ENCODE assay signal across 9 cellular contexts in the genomic region with DNA sequence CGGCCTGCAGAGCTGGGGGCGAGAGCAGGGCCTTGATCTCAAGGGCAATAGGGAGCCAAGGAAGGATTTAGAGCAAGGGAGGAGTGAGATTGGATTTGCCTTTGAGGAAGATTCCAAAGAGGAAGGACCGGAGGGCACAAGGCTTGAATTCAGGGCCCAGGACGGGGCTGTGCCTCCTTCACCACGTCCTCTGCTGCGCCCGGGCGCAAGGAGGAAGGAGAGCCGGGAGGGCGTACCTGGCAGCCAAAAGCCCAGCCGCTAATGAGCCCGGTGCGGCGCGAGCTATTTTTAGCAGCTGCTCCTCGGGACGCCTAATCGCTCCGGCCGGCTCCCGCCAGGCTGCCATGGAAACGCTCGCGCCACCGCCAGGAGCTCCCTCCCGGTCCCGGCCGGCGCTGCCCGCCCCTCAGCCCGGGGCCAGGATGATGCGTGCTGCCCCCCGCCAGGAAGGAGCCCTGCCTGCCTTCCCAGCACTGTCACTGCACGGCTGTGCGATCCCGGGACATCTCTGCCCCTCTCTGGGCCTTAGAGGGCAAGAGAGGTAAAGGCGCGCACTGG. TPM values are rescaled to one million over a fixed set of nuclear protein-coding genes. Genes with fewer than 3 reads are reported as not detected.
DNase-seq lines count a peak whose midpoint lies in the region; ATAC-seq and TF ChIP-seq lines count a peak whose summit lies in the region.
"Had no signal": no experiment of that assay in that cellular context is flagged by ENCODE, and none has a peak within 500 bp of the region (broad histone marks: within the 10 kb centered on the region; RNA-seq: fewer than 3 reads in every experiment).

No MANE protein-coding gene starts in this region.

- H3K9me3 ChIP-seq in GM23248 (ENCODE audit: low read depth) (no peaks in the 10 kb centered on the region), PC-3 (ENCODE audit: low read length) (peaks cover 7% of the 10 kb centered on the region)

- H3K27ac ChIP-seq in GM23248 (no peak overlapping the region), PC-3 (ENCODE audit: low read length) (no peak overlapping the region)

- WGBS in GM23248 (ENCODE audit: low coverage in 1 of 2, low lambda C conversion rate in 2 of 2, missing lambda C conversion rate in 2 of 2), 2 experiments, result 6 to 9% methylated on average over 20 to 38 of the region's 38 CpGs

- no peaks in the 10 kb centered on the region for H3K79me2 ChIP-seq in GM23248 (ENCODE audit: insufficient read depth)
- H3K79me2 ChIP-seq in PC-3 (ENCODE audit: low read length), result no peaks in the 10 kb centered on the region

- H3K36me3 ChIP-seq in GM23248 (ENCODE audit: low read depth) (no peaks in the 10 kb centered on the region), PC-3 (ENCODE audit: low read depth, low read length) (0 out of 2 replicates have a peak, but pooled peaks cover 2% of the 10 kb centered on the region)

- intact Hi-C loops in PC-3 (cut with micrococcal nuclease), result no loop called here
- intact Hi-C loops in posterior vena cava (cut with DNase I), result no loop called here

- H3K27me3 ChIP-seq in GM23248 (replicated peaks; ENCODE audit: insufficient read depth) (no peaks in the 10 kb centered on the region; the same call in 1 of the 2 replicates), PC-3 (ENCODE audit: low read length) (no peaks in the 10 kb centered on the region)

- H3K4me2 ChIP-seq in GM23248 (ENCODE audit: unreplicated experiment), result peak overlapping the region; percentile 53
- peak overlapping the region; percentile 83 for H3K4me2 ChIP-seq in PC-3 (ENCODE audit: low read length)

- no peak overlapping the region for H3K4me3 ChIP-seq in GM23248
- H3K4me3 ChIP-seq in PC-3 (ENCODE audit: low read length), result peak overlapping the region; percentile 57
- H3K4me3 ChIP-seq: lung had no signal

- H3K4me1 ChIP-seq in GM23248 (ENCODE audit: insufficient read depth), result no peaks in the 10 kb centered on the region
- H3K4me1 ChIP-seq in PC-3 (ENCODE audit: insufficient read depth, low read length), result peaks cover 14% of the 10 kb centered on the region

- POLR2A ChIA-PET in PC-3 (lab: Charles Lee; ENCODE audit: unreplicated experiment), result no interaction called here

- H2AFZ ChIP-seq in GM23248 (no peak overlapping the region), PC-3 (ENCODE audit: low read length) (peak overlapping the region; percentile 77)

- DNase-seq in GM23248, result peak; percentile 65
- DNase-seq in PC-3, result peak; percentile 48
- peak; percentile 17 for DNase-seq in glomerular visceral epithelial cell (ENCODE audit: extremely low spot score)
- peak; percentile 85 for DNase-seq in posterior vena cava (ENCODE audit: low spot score)
- no peak for DNase-seq in activated CD4-positive, alpha-beta T cell treated with anti-CD3 and anti-CD28 coated beads, Interleukin-2, amount 50 U/mL, for 1 hour
- DNase-seq in effector CD8-positive, alpha-beta T cell (lab: John Stamatoyannopoulos, UW), result no peak

- CTCF ChIA-PET in PC-3 (lab: Charles Lee), result no interaction called here

- no peak overlapping the region for H3K9ac ChIP-seq in GM23248
- H3K9ac ChIP-seq in PC-3 (ENCODE audit: low read length), result no peak overlapping the region

- no TSS peak for BruUV-seq in PC-3 (replicated peaks; lab: Mats Ljungman, UMichigan)

- H4K20me1 ChIP-seq in GM23248 (ENCODE audit: insufficient read depth) (no peaks in the 10 kb centered on the region), PC-3 (ENCODE audit: low read length) (no peaks in the 10 kb centered on the region)

- H3K9me2 ChIP-seq in GM23248 (ENCODE audit: insufficient read depth), result no peaks in the 10 kb centered on the region
- H3K9me2 ChIP-seq in PC-3 (replicated peaks; ENCODE audit: low read length), result no peaks in the 10 kb centered on the region

- no peak for TF ChIP-seq CTCF in PC-3 (conservative IDR thresholded peaks at IDR 0.05; ENCODE audit: low read depth, low read length)

- ATAC-seq in PC-3, result peak; percentile 41
- ATAC-seq in GM21367 (IDR thresholded peaks at IDR 0.05; ENCODE audit: unreplicated experiment), result no peak
- ATAC-seq in GM19452 (IDR thresholded peaks at IDR 0.05; ENCODE audit: unreplicated experiment), result no peak

- in situ Hi-C loops in GM23248 (cut with MboI), result no loop called here

- no peaks in the 10 kb centered on the region for H3F3A ChIP-seq in GM23248 (ENCODE audit: insufficient read depth)
- no peaks in the 10 kb centered on the region for H3F3A ChIP-seq in PC-3 (ENCODE audit: low read length, unreplicated experiment)

RNA-seq across cellular contexts. Expression of a gene that starts 31.3 kb away (rescaled TPM):
- total RNA-seq in GM23248 (2014; rRNA removed; shearing (Covaris generic)), result 1.6 TPM in 1 of 2 replicates, not detected in the other
- polyA plus RNA-seq in GM23248 (2016; fragmentation: Nextera tagmentation; extraction: Ambion mirVana), result 0.19 TPM in 1 of 2 replicates, not detected in the other
- total RNA-seq in PC-3 (2014; rRNA removed), result 0.58 and 0.69 TPM in 2 replicates
- under 1 TPM; 0.42 to 0.43 TPM for total RNA-seq in posterior vena cava

Comparison
In these comparisons a context has a peak if more than half of its experiments do, and no peak if none do; other contexts are left out.
1. DNase-seq: peak in GM23248 (single experiment), PC-3 (single experiment), glomerular visceral epithelial cell (single experiment) and posterior vena cava (single experiment); none in activated CD4-positive, alpha-beta T cell treated with anti-CD3 and anti-CD28 coated beads, Interleukin-2, amount 50 U/mL, for 1 hour (single experiment) and effector CD8-positive, alpha-beta T cell (single experiment).